Comparison of ENCODE assay signal across 20 cellular contexts in genomic region chr1:30450818-30451233, GRCh38.
DNase-seq lines count a peak whose midpoint lies in the region; ATAC-seq and TF ChIP-seq lines count a peak whose summit lies in the region.
"Had no signal": no experiment of that assay in that cellular context is flagged by ENCODE, and none has a peak within 500 bp of the region (broad histone marks: within the 10 kb centered on the region; RNA-seq: fewer than 3 reads in every experiment).

No MANE protein-coding gene starts in this region.

- no peak overlapping the region for H3K9ac ChIP-seq in HCT116 (ENCODE audit: low read length)

- in situ Hi-C loops in Caki2 (cut with HindIII; ENCODE audit: low pct_unique_long_range_greater_than_20kb, low sequenced_read_pairs), result no loop called here

- no peak for TF ChIP-seq POLR2A in HCT116 (IDR thresholded peaks at IDR 0.05; ENCODE audit: borderline replicate concordance, extremely low read depth, insufficient read depth, insufficient read length)

- no peak overlapping the region for H3K27ac ChIP-seq in HCT116 (ENCODE audit: low read depth, low read length)
- H3K27ac ChIP-seq: A549, HL-60, SK-N-MC had no signal

- RAD21 ChIA-PET in HCT116 (lab: Charles Lee; ENCODE audit: low non-redundant PET in 1 of 2, low total read pairs in 2 of 2, uncharacterized antibody in 2 of 2, unreplicated experiment in 2 of 2), result no interaction called here

- H3K27me3 Mint-ChIP-seq in progenitor cell of endocrine pancreas, result peaks cover 14% of the 10 kb centered on the region
- peaks cover 3% of the 10 kb centered on the region for H3K27me3 Mint-ChIP-seq in activated T-cell treated with anti-CD3 and anti-CD28 coated beads, Interleukin-2, amount 50 U/mL, for 4 hours (ENCODE audit: low read depth)

- no peaks in the 10 kb centered on the region for H3K36me3 Mint-ChIP-seq in progenitor cell of endocrine pancreas (ENCODE audit: insufficient read depth)
- H3K36me3 Mint-ChIP-seq in activated T-cell treated with anti-CD3 and anti-CD28 coated beads, Interleukin-2, amount 50 U/mL, for 4 hours (ENCODE audit: insufficient read depth), result no peaks in the 10 kb centered on the region
- H3K36me3 Mint-ChIP-seq: IgD-negative memory B cell had no signal

- no peak overlapping the region for H3K4me3 Mint-ChIP-seq in progenitor cell of endocrine pancreas (ENCODE audit: low read depth)
- H3K4me3 Mint-ChIP-seq in activated T-cell treated with anti-CD3 and anti-CD28 coated beads, Interleukin-2, amount 50 U/mL, for 4 hours, result no peak overlapping the region
- H3K4me3 Mint-ChIP-seq: IgD-negative memory B cell had no signal

- no peaks in the 10 kb centered on the region for H3K9me3 Mint-ChIP-seq in progenitor cell of endocrine pancreas (ENCODE audit: low read depth)
- H3K9me3 Mint-ChIP-seq in activated T-cell treated with anti-CD3 and anti-CD28 coated beads, Interleukin-2, amount 50 U/mL, for 4 hours, result no peaks in the 10 kb centered on the region
- H3K9me3 Mint-ChIP-seq: IgD-negative memory B cell had no signal

- CTCF ChIA-PET in HCT116 (lab: Charles Lee), result no interaction called here

- H3K9me3 ChIP-seq in HCT116 (ENCODE audit: control insufficient read depth in 1 of 2, insufficient read depth in 1 of 2, low read depth in 1 of 2, low read length in 2 of 2), result no peaks in the 10 kb centered on the region
- H3K9me3 ChIP-seq: A549 had no signal

- no peaks in the 10 kb centered on the region for H3K9me2 ChIP-seq in HCT116 (ENCODE audit: insufficient read depth)

- no peaks in the 10 kb centered on the region for H3K36me3 ChIP-seq in HCT116 (ENCODE audit: control insufficient read depth in 1 of 2, insufficient read depth in 2 of 2, low read length in 2 of 2)

- no peaks in the 10 kb centered on the region for H3K4me1 ChIP-seq in HCT116 (ENCODE audit: control insufficient read depth in 1 of 2, insufficient read depth in 2 of 2, low read length in 2 of 2)
- H3K4me1 ChIP-seq: A549 had no signal

- no peaks in the 10 kb centered on the region for H3K79me2 ChIP-seq in HCT116 (ENCODE audit: insufficient read depth, low read length)

- H2AFZ ChIP-seq in HCT116 (ENCODE audit: low read depth, low read length, poor library complexity, severe bottlenecking), result no peak overlapping the region

- BruUV-seq in HCT116 (replicated peaks; lab: Mats Ljungman, UMichigan), result no TSS peak

- no peak overlapping the region for H3K4me2 ChIP-seq in HCT116 (ENCODE audit: low read length)
- H3K4me2 ChIP-seq: A549 had no signal

- H4K20me1 ChIP-seq in HCT116 (ENCODE audit: insufficient read depth), result no peaks in the 10 kb centered on the region

- no peak overlapping the region for H3K4me3 ChIP-seq in HCT116 (replicated peaks in 1 of 2; ENCODE audit: low read depth in 1 of 2, low read length in 2 of 2)
- H3K4me3 ChIP-seq: A549, SK-N-MC had no signal

- no peak for TF ChIP-seq RAD21 in HCT116 (IDR thresholded peaks at IDR 0.05; ENCODE audit: low read depth)

- intact Hi-C loops in HCT116 (cut with micrococcal nuclease), result loop anchor here (5.0 kb wide), 1 partner anchor 1074 kb away; no protein-coding TSS in a partner anchor

- H3K27me3 ChIP-seq in HCT116 (ENCODE audit: insufficient read depth, low read length), result no peaks in the 10 kb centered on the region

- DNase-seq in Caki2 (ENCODE audit: low read depth) (peak; percentile 4), HCT116 (ENCODE audit: low read depth, low spot score) (no peak), islet precursor cell (peak; percentile 50), progenitor cell of endocrine pancreas (ENCODE audit: low spot score, unreplicated experiment) (peak; percentile 5)
- no peak for DNase-seq in activated T-cell treated with anti-CD3 and anti-CD28 coated beads, Interleukin-2, amount 50 U/mL, for 4 hours
- DNase-seq: C1 segment of cervical spinal cord, DMS 273 treated with DMSO at 0.1 percent for 48 hours, GF-D8, NCI-H1417, NCI-H2029, NCI-H2171 treated with DMSO at 0.1 percent for 48 hours, NCI-H446 treated with DMSO at 0.1 percent for 48 hours, NCI-H774, PC-3 had no signal

- no peak for TF ChIP-seq CTCF in HCT116 (IDR thresholded peaks at IDR 0.05 in 2 of 3, conservative IDR thresholded peaks at IDR 0.05 in 1 of 3; ENCODE audit: borderline replicate concordance in 1 of 3, insufficient read depth in 1 of 3, low read depth in 2 of 3, low read length in 2 of 3)
- TF ChIP-seq CTCF in progenitor cell of endocrine pancreas (IDR thresholded peaks at IDR 0.05; ENCODE audit: unreplicated experiment), result no peak

- POLR2A ChIA-PET in HCT116 (lab: Charles Lee), result no interaction called here

- no peak overlapping the region for H3K27ac Mint-ChIP-seq in progenitor cell of endocrine pancreas

- ATAC-seq in HCT116 (0 out of 2 replicates have a peak, but pooled peaks have one; percentile 20), GM21515 (IDR thresholded peaks at IDR 0.05; ENCODE audit: unreplicated experiment) (no peak), GM18498 (IDR thresholded peaks at IDR 0.05; ENCODE audit: unreplicated experiment) (no peak)
- no peak for ATAC-seq in activated T-cell treated with anti-CD3 and anti-CD28 coated beads, Interleukin-2, amount 50 U/mL, for 4 hours
- ATAC-seq: A549, PC-3 had no signal

- H3K4me1 Mint-ChIP-seq in progenitor cell of endocrine pancreas (ENCODE audit: low read depth), result no peaks in the 10 kb centered on the region
- no peaks in the 10 kb centered on the region for H3K4me1 Mint-ChIP-seq in activated T-cell treated with anti-CD3 and anti-CD28 coated beads, Interleukin-2, amount 50 U/mL, for 4 hours (ENCODE audit: low read depth)

TF ChIP-seq in HCT116, 20 proteins besides CTCF, POLR2A, EP300 and RAD21:
- TF ChIP-seq, protein P1, sequence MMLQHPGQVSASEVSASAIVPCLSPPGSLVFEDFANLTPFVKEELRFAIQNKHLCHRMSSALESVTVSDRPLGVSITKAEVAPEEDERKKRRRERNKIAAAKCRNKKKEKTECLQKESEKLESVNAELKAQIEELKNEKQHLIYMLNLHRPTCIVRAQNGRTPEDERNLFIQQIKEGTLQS (IDR thresholded peaks at IDR 0.05), result no peak
- no peak for TF ChIP-seq POLR2AphosphoS5 (IDR thresholded peaks at IDR 0.05; ENCODE audit: low read depth, low read length)
- TF ChIP-seq FOSL1 (IDR thresholded peaks at IDR 0.05; ENCODE audit: low read depth), result no peak
- TF ChIP-seq CBX3 (IDR thresholded peaks at IDR 0.05; ENCODE audit: low read depth), result no peak
- TF ChIP-seq JUND (IDR thresholded peaks at IDR 0.05), result no peak
- TF ChIP-seq EGR1 (IDR thresholded peaks at IDR 0.05; ENCODE audit: low read depth), result no peak
- no peak for TF ChIP-seq ELF1 (IDR thresholded peaks at IDR 0.05; ENCODE audit: borderline replicate concordance, low read depth)
- no peak for TF ChIP-seq REST (IDR thresholded peaks at IDR 0.05; ENCODE audit: low read depth)
- no peak for TF ChIP-seq SRF (IDR thresholded peaks at IDR 0.05; ENCODE audit: low read depth)
- no peak for TF ChIP-seq EZH2phosphoT487 (IDR thresholded peaks at IDR 0.05; ENCODE audit: borderline replicate concordance)
- no peak for TF ChIP-seq SIN3A (IDR thresholded peaks at IDR 0.05; ENCODE audit: low read depth)
- TF ChIP-seq ZFX (IDR thresholded peaks at IDR 0.05), result no peak
- no peak for TF ChIP-seq SP1 (IDR thresholded peaks at IDR 0.05; ENCODE audit: low read depth)

Comparison
In these comparisons a context has a peak if more than half of its experiments do, and no peak if none do; other contexts are left out.
1. DNase-seq: peak in Caki2 (single experiment), islet precursor cell (single experiment) and progenitor cell of endocrine pancreas (single experiment); none in HCT116 (single experiment) and activated T-cell treated with anti-CD3 and anti-CD28 coated beads, Interleukin-2, amount 50 U/mL, for 4 hours (single experiment).